11 cellular contexts compared by ENCODE assay signal in the genomic region with DNA sequence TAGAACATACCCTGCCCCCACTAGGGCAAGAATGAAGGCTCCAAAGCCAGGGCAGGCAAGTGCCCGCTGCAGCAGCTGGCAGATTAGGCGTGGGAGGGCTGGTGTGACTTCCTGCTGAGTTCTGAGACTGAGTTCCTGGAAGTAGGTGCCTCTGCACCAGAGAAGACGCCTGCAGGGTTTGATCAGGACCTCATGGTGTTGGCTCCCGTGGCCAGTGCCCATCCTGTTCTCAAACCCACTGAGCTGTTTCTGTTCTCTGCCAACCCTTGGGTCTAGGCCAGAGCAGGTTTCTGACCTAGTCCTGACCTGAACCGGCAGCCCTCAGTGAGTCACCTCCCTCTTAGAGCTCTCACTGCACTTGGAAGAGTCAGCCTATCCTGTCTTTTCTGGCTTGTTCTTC.
DNase-seq lines count a peak whose midpoint lies in the region; ATAC-seq and TF ChIP-seq lines count a peak whose summit lies in the region.
"Had no signal": no experiment of that assay in that cellular context is flagged by ENCODE, and none has a peak within 500 bp of the region (broad histone marks: within the 10 kb centered on the region; RNA-seq: fewer than 3 reads in every experiment).

No MANE protein-coding gene starts in this region.

- peaks cover 6% of the 10 kb centered on the region for H3K4me1 Mint-ChIP-seq in CD14-positive monocyte

- H3K27ac Mint-ChIP-seq in CD14-positive monocyte, result no peak overlapping the region

- TF ChIP-seq POLR2A in breast epithelium (IDR thresholded peaks at IDR 0.05), result no peak

- no peaks in the 10 kb centered on the region for H3K9me3 ChIP-seq in breast epithelium

- H3K36me3 Mint-ChIP-seq in CD14-positive monocyte, result no peaks in the 10 kb centered on the region

- TF ChIP-seq CTCF in breast epithelium (IDR thresholded peaks at IDR 0.05) (no peak), CD14-positive monocyte (IDR thresholded peaks at IDR 0.05) (no peak)

- no peak overlapping the region for H3K4me3 ChIP-seq in breast epithelium

- no peak overlapping the region for H3K4me3 Mint-ChIP-seq in CD14-positive monocyte

- no peak overlapping the region for H3K27ac ChIP-seq in breast epithelium
- H3K27ac ChIP-seq: KMS-11 had no signal

- no peaks in the 10 kb centered on the region for H3K36me3 ChIP-seq in breast epithelium

- intact Hi-C loops in breast epithelium (cut with DNase I; ENCODE audit: low total_unique reads) (no loop called here), CD14-positive monocyte (cut with micrococcal nuclease) (no loop called here)

- DNase-seq in H4 (ENCODE audit: low spot score) (peak; percentile 37), breast epithelium (ENCODE audit: low spot score in 2 of 2) (peak; percentile 22 to 47), AML-193 (lab: John Stamatoyannopoulos, UW) (no peak), NCI-H2107 treated with DMSO at 0.1 percent for 48 hours (lab: John Stamatoyannopoulos, UW; ENCODE audit: unreplicated experiment) (no peak), CD14-positive monocyte (ENCODE audit: low spot score) (no peak)
- DNase-seq in activated CD4-positive, CD25-positive, alpha-beta regulatory T cell treated with anti-CD3 and anti-CD28 coated beads, Interleukin-2, amount 50 U/mL, for 72 hours, result peak; percentile 32
- peak; percentile 19 for DNase-seq in stimulated activated CD4-positive, alpha-beta T cell treated with anti-CD3 and anti-CD28 coated beads, Interleukin-4, amount 100 ng/mL, for 1 hour
- DNase-seq: GOT3, islet precursor cell had no signal

- no peaks in the 10 kb centered on the region for H3K9me3 Mint-ChIP-seq in CD14-positive monocyte

- H3K27me3 ChIP-seq in breast epithelium, result peaks cover 0 to 53% of the 10 kb centered on the region in 2 donors

- peaks cover 0 to 25% (median 2%) of the 10 kb centered on the region in 3 donors for H3K27me3 Mint-ChIP-seq in CD14-positive monocyte (ENCODE audit: low read depth in 3 of 3)

- ATAC-seq in GM18861 (IDR thresholded peaks at IDR 0.05; ENCODE audit: unreplicated experiment), result no peak

- no peaks in the 10 kb centered on the region for H3K4me1 ChIP-seq in breast epithelium

Comparison
In these comparisons a context has a peak if more than half of its experiments do, and no peak if none do; other contexts are left out.
1. DNase-seq: peak in H4 (single experiment), activated CD4-positive, CD25-positive, alpha-beta regulatory T cell treated with anti-CD3 and anti-CD28 coated beads, Interleukin-2, amount 50 U/mL, for 72 hours (single experiment), breast epithelium (2 of 2) and stimulated activated CD4-positive, alpha-beta T cell treated with anti-CD3 and anti-CD28 coated beads, Interleukin-4, amount 100 ng/mL, for 1 hour (single experiment); none in AML-193 (0 of 2), NCI-H2107 treated with DMSO at 0.1 percent for 48 hours (single experiment) and CD14-positive monocyte (single experiment).